ENCODE assay signal across 12 cellular contexts in the genomic region with DNA sequence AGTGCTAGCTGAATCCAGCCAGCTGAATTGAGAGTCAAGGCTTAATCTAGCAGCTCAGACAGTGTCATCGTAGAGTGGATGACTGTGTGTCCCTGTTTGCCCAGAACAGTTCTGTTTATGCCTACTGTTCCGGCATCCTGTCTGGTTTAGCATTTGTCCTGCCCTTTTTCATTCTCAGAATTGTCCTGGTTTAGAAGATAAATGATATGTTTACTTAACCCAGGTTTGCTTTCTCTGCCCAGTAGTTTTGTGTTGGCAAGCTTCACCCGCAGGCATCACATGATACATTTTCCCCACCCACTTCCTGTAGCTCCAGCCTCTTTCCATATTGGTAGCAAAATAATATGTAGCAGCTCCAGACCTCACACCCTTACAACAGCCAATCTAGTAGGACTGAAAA. TPM values are rescaled to one million over a fixed set of nuclear protein-coding genes. Genes with fewer than 3 reads are reported as not detected.
A peak's percentile ranks its signal among the peaks of the same experiment; 100 is the strongest.
DNase-seq lines count a peak whose midpoint lies in the region; ATAC-seq and TF ChIP-seq lines count a peak whose summit lies in the region.
"Had no signal": no experiment of that assay in that cellular context is flagged by ENCODE, and none has a peak within 500 bp of the region (broad histone marks: within the 10 kb centered on the region; RNA-seq: fewer than 3 reads in every experiment).

No MANE protein-coding gene starts in this region.

- DNase-seq in NCI-H2029 (lab: John Stamatoyannopoulos, UW) (peak; percentile 83), body of pancreas (peak; percentile 73 to 88 (median 82)), lung microvascular endothelial cell (ENCODE audit: low read depth in 2 of 2) (peak; percentile 92 to 93), upper lobe of left lung (no peak), foreskin keratinocyte (no peak), NCI-H2227 treated with DMSO at 0.1 percent for 48 hours (lab: John Stamatoyannopoulos, UW) (no peak), GM10266 (ENCODE audit: extremely low spot score) (no peak)
- DNase-seq: dorsolateral prefrontal cortex, MV-4-11, nucleus accumbens, Peyer's patch had no signal

- TF ChIP-seq POLR2A in body of pancreas (IDR thresholded peaks at IDR 0.05) (peak in 2 of 3 donors; percentile 49 to 56), upper lobe of left lung (IDR thresholded peaks at IDR 0.05) (no peak)

- peak overlapping the region; percentile 43 to 80 (median 77) for H3K27ac ChIP-seq in body of pancreas
- H3K27ac ChIP-seq in upper lobe of left lung = peak overlapping the region; percentile 22 to 78 (median 64)
- no peak overlapping the region for H3K27ac ChIP-seq in foreskin keratinocyte
- H3K27ac ChIP-seq: dorsolateral prefrontal cortex, VCaP had no signal

- TF ChIP-seq CTCF in body of pancreas (IDR thresholded peaks at IDR 0.05) (no peak), upper lobe of left lung (IDR thresholded peaks at IDR 0.05) (no peak), foreskin keratinocyte (conservative IDR thresholded peaks at IDR 0.05) (no peak), GM10266 (IDR thresholded peaks at IDR 0.05; ENCODE audit: control insufficient read depth, insufficient read depth, low read depth, missing control alignments) (no peak)

- H3K4me1 ChIP-seq in body of pancreas (peaks cover 50% of the 10 kb centered on the region), upper lobe of left lung (peaks cover 5 to 20% (median 13%) of the 10 kb centered on the region in 4 donors), foreskin keratinocyte (no peaks in the 10 kb centered on the region)

- WGBS in body of pancreas, 2 donors = 10 to 12% methylated on average over 3 of the region's 3 CpGs
- WGBS in upper lobe of left lung, 2 donors = 47 to 50% methylated on average over 3 of the region's 3 CpGs

- ATAC-seq in body of pancreas (peak; percentile 83), upper lobe of left lung (ENCODE audit: low FRiP score in 2 of 2) (no peak), foreskin keratinocyte (no peak)

- H3K9me3 ChIP-seq in body of pancreas = no peaks in the 10 kb centered on the region
- H3K9me3 ChIP-seq in upper lobe of left lung = no peaks in the 10 kb centered on the region
- H3K9me3 ChIP-seq: Peyer's patch had no signal

- no peaks in the 10 kb centered on the region for H3K27me3 ChIP-seq in body of pancreas
- no peaks in the 10 kb centered on the region for H3K27me3 ChIP-seq in upper lobe of left lung
- H3K27me3 ChIP-seq in foreskin keratinocyte = no peaks in the 10 kb centered on the region
- H3K27me3 ChIP-seq: dorsolateral prefrontal cortex, Peyer's patch had no signal

- TF ChIP-seq EP300 in upper lobe of left lung (IDR thresholded peaks at IDR 0.05) = peak in 3 of 4 donors; percentile 35 to 88 (median 84)

- intact Hi-C loops in body of pancreas (cut with DNase I) = no loop called here

- H3K4me3 ChIP-seq in body of pancreas (no peak overlapping the region), upper lobe of left lung (peak overlapping the region in 1 of 4 donors; percentile 6)

- H3K36me3 ChIP-seq in body of pancreas (replicated peaks in 1 of 2; ENCODE audit: insufficient read depth in 1 of 2, low read depth in 2 of 2) (no peaks in the 10 kb centered on the region), upper lobe of left lung (no peaks in the 10 kb centered on the region)
- H3K36me3 ChIP-seq: Peyer's patch had no signal

RNA-seq across cellular contexts. Expression of a gene that starts 41.2 kb away (rescaled TPM):
- total RNA-seq in body of pancreas = 1 to 10 TPM; 5.9 to 8.8 TPM
- total RNA-seq in lung microvascular endothelial cell = 9.4 and 13.9 TPM in 2 replicates
- 10 to 100 TPM; 10.5 to 22.3 (median 15.7) TPM for total RNA-seq in upper lobe of left lung
- 6.4 and 6.8 TPM in 2 replicates for total RNA-seq in foreskin keratinocyte
- 1.4 and 1.6 TPM in 2 replicates for polyA plus RNA-seq in foreskin keratinocyte

Comparison
In these comparisons a context has a peak if more than half of its experiments do, and no peak if none do; other contexts are left out.
1. DNase-seq: peak in NCI-H2029 (single experiment), body of pancreas (4 of 4) and lung microvascular endothelial cell (2 of 2); none in upper lobe of left lung (0 of 2), foreskin keratinocyte (0 of 2), NCI-H2227 treated with DMSO at 0.1 percent for 48 hours (single experiment) and GM10266 (single experiment).
2. POLR2A ChIP-seq: peak in body of pancreas (2 of 3); none in upper lobe of left lung (0 of 4).